12 cellular contexts compared by ENCODE assay signal in the genomic region with DNA sequence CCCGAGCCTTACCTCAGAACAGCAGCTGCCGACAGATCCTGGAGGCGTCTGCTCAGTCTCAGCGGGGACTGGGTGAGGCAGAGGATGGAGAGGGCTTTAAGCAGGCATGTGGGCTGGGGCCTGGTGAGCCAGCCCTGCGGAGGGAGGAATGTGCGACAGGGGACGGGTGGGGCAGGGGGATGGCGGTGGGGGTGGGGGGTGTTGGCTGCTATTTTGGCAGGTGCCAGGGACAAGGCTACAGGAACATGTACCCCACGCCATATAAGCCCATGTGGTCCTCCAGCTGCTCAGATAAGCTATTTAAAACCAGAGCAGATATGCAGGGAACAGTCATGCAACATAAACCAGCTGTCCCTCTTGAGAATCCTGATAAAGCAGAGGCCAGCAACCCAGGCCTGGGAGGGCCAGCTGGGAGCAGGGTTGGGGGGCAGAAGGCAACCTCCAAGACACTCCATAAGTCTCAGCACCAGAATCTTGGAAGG. TPM values are rescaled to one million over a fixed set of nuclear protein-coding genes. Genes with fewer than 3 reads are reported as not detected.
A peak's percentile ranks its signal among the peaks of the same experiment; 100 is the strongest.
DNase-seq lines count a peak whose midpoint lies in the region; ATAC-seq lines count a peak whose summit lies in the region.
"Had no signal": no experiment of that assay in that cellular context is flagged by ENCODE, and none has a peak within 500 bp of the region (broad histone marks: within the 10 kb centered on the region; RNA-seq: fewer than 3 reads in every experiment).

A gene (minus strand): TSS at position 70 of the 482 bp plus-strand sequence. CDS start 4,426 bp downstream, outside the sequence.

- peak within 1 kb of the TSS; percentile 99 for H3K27ac ChIP-seq in neuronal stem cell (replicated peaks; ENCODE audit: low read length)

- H3K14ac ChIP-seq in neuronal stem cell (ENCODE audit: low read length): peak within 1 kb of the TSS; percentile 43

- H3K9me3 ChIP-seq in neuronal stem cell (replicated peaks in 1 of 2; ENCODE audit: control insufficient read depth in 2 of 2, insufficient read depth in 1 of 2, low read depth in 1 of 2, low read length in 2 of 2): no peaks in the 10 kb centered on the region

- H3K9ac ChIP-seq in neuronal stem cell (ENCODE audit: low read depth, low read length, poor library complexity): no peak within 1 kb of the TSS

- H2BK120ac ChIP-seq in neuronal stem cell (ENCODE audit: low read depth, low read length): peak within 1 kb of the TSS; percentile 88

- no peaks in the 10 kb centered on the region for H3K79me1 ChIP-seq in neuronal stem cell (ENCODE audit: low read depth, low read length)

- H3K23ac ChIP-seq in neuronal stem cell (ENCODE audit: low read depth, low read length, poor library complexity): no peak within 1 kb of the TSS

- H3K4me1 ChIP-seq in neuronal stem cell (ENCODE audit: control insufficient read depth in 2 of 2, insufficient read depth in 1 of 2, low read depth in 1 of 2, low read length in 2 of 2): peaks cover 0 to 54% of the 10 kb centered on the region in 2 donors

- no peak within 1 kb of the TSS for H2AFZ ChIP-seq in neuronal stem cell (ENCODE audit: low read length)

- peak within 1 kb of the TSS; percentile 95 for H3K18ac ChIP-seq in neuronal stem cell (ENCODE audit: low read length)

- H3K4ac ChIP-seq in neuronal stem cell (ENCODE audit: low read length): peak within 1 kb of the TSS; percentile 27

- peak within 1 kb of the TSS; percentile 98 for H2AK5ac ChIP-seq in neuronal stem cell (ENCODE audit: low read depth, low read length)

- DNase-seq in G401 (ENCODE audit: low spot score) (no peak), SK-N-DZ (ENCODE audit: low spot score) (peak; percentile 71), left cardiac atrium (peak; percentile 69), neuronal stem cell (ENCODE audit: low spot score) (no peak), AG08395 (ENCODE audit: low spot score) (no peak)
- DNase-seq: activated CD8-positive, alpha-beta memory T cell treated with anti-CD3 and anti-CD28 coated beads for 24 hours; activated naive CD4-positive, alpha-beta T cell treated with Interleukin-2 at 50 U/mL for 16 hours; stimulated activated naive CD8-positive, alpha-beta T cell treated with anti-CD3 and anti-CD28 coated beads, Interleukin-15, Interleukin-2, amounts not matched to agents 100 U/mL and 50 U/mL, for 24 hours had no signal

- H3K36me3 ChIP-seq in neuronal stem cell (replicated peaks in 1 of 2; ENCODE audit: control insufficient read depth in 2 of 2, insufficient read depth in 2 of 2, low read length in 2 of 2): no peaks in the 10 kb centered on the region

- H3K4me3 ChIP-seq in neuronal stem cell (ENCODE audit: low read length in 2 of 2): no peak within 1 kb of the TSS

- peaks cover 0 to 9% (median 0%) of the 10 kb centered on the region in 3 experiments for H3K27me3 ChIP-seq in neuronal stem cell (ENCODE audit: control insufficient read depth in 3 of 3, insufficient read depth in 3 of 3, low read depth in 1 of 3, low read length in 3 of 3)

- in situ Hi-C loops in G401 (cut with HindIII; ENCODE audit: low sequenced_read_pairs): no loop called here

- H2BK5ac ChIP-seq in neuronal stem cell (ENCODE audit: low read length): peak within 1 kb of the TSS; percentile 85

- WGBS in neuronal stem cell (ENCODE audit: extremely low coverage in 2 of 2, insufficient read length in 2 of 2, insufficient replicate concordance in 1 of 2), 2 donors: no CpG with 5 or more reads among the region's 9 CpGs

- no peak within 1 kb of the TSS for H4K8ac ChIP-seq in neuronal stem cell (ENCODE audit: low read depth, low read length)

- intact Hi-C loops in left cardiac atrium (cut with DNase I): no loop called here

- H2BK15ac ChIP-seq in neuronal stem cell (ENCODE audit: low read length): peak within 1 kb of the TSS; percentile 32

- H4K91ac ChIP-seq in neuronal stem cell (ENCODE audit: low read depth, low read length, poor library complexity): peak within 1 kb of the TSS; percentile 69

- H2BK12ac ChIP-seq in neuronal stem cell (ENCODE audit: low read length): peak within 1 kb of the TSS; percentile 35

- peak within 1 kb of the TSS; percentile 52 for H3K4me2 ChIP-seq in neuronal stem cell (ENCODE audit: insufficient read depth, low read length, poor library complexity, severe bottlenecking)

- ATAC-seq in left cardiac atrium: peak; percentile 53 to 58
- ATAC-seq in GM19023 (IDR thresholded peaks at IDR 0.05; ENCODE audit: unreplicated experiment): no peak
- no peak for ATAC-seq in HG03565 (IDR thresholded peaks at IDR 0.05; ENCODE audit: unreplicated experiment)
- ATAC-seq in GM18517 (IDR thresholded peaks at IDR 0.05; ENCODE audit: unreplicated experiment): no peak
- ATAC-seq: stimulated activated naive CD8-positive, alpha-beta T cell treated with anti-CD3 and anti-CD28 coated beads, Interleukin-15, Interleukin-2, amounts not matched to agents 100 U/mL and 50 U/mL, for 24 hours had no signal

RNA-seq across cellular contexts. Expression of the gene that starts here (rescaled TPM):
- 18.3 and 22.2 TPM in 2 replicates for total RNA-seq in G401 (2014; rRNA removed; shearing (Covaris generic))
- 1.2 and 4.1 TPM in 2 replicates for polyA plus RNA-seq in SK-N-DZ (2014; cell fraction: cytosol; rRNA removed)
- 4.4 and 4.5 TPM in 2 replicates for polyA plus RNA-seq in SK-N-DZ (2014; cell fraction: nucleus; rRNA removed)
- total RNA-seq in left cardiac atrium: 1,000 to 10,000 TPM; 4,860 to 5,317 TPM
- 8.6 TPM for polyA plus RNA-seq in neuronal stem cell (2013, experiment 1 of 2)
- 10.2 TPM for polyA plus RNA-seq in neuronal stem cell (2013, experiment 2 of 2)
- total RNA-seq: Daoy had no signal

Comparison
In these comparisons a context has a peak if more than half of its experiments do, and no peak if none do; other contexts are left out.
1. RNA of the gene that starts here (total RNA-seq): 4,860 to 5,317 TPM in left cardiac atrium; 18.3 to 22.2 TPM in G401; every median in the first group is over 100 times any median in the second.
2. DNase-seq: peak in SK-N-DZ (single experiment) and left cardiac atrium (single experiment); none in G401 (single experiment), neuronal stem cell (single experiment) and AG08395 (single experiment).
3. ATAC-seq: peak in left cardiac atrium (2 of 2); none in GM19023 (single experiment), HG03565 (single experiment) and GM18517 (single experiment).